1 cellular context compared by ENCODE assay signal in genomic region chr20:51306521-51307358, GRCh38.
TF ChIP-seq lines count a peak whose summit lies in the region.

No MANE protein-coding gene starts in this region.

TF ChIP-seq in HepG2, 621 proteins besides CTCF, POLR2A, EP300 and RAD21 (continued from another document and continues in another):
- peak; percentile 56 for TF ChIP-seq ZNF574 (CRISPR knock-in tag; IDR thresholded peaks at IDR 0.05)
- peak; percentile 67; the same call in 1 of the 2 replicates for TF ChIP-seq ZNF768 (CRISPR knock-in tag; IDR thresholded peaks at IDR 0.05)
- TF ChIP-seq TMF1 (CRISPR knock-in tag; IDR thresholded peaks at IDR 0.05; ENCODE audit: low read depth), result no peak
- TF ChIP-seq GTF3A (CRISPR knock-in tag; conservative IDR thresholded peaks at IDR 0.05), result no peak
- no peak for TF ChIP-seq ARNT (IDR thresholded peaks at IDR 0.05)
- no peak for TF ChIP-seq ZNF704 (CRISPR knock-in tag; IDR thresholded peaks at IDR 0.05; ENCODE audit: borderline replicate concordance)
- TF ChIP-seq YY1 (IDR thresholded peaks at IDR 0.05; ENCODE audit: insufficient read depth, insufficient replicate concordance, low read depth, low read length), result peak; percentile 52
- TF ChIP-seq RAD51 (IDR thresholded peaks at IDR 0.05; ENCODE audit: borderline replicate concordance), result no peak
- no peak for TF ChIP-seq ZFP1 (CRISPR knock-in tag; IDR thresholded peaks at IDR 0.05)
- peak; percentile 81; the same call in 1 of the 2 replicates for TF ChIP-seq SMC3 (IDR thresholded peaks at IDR 0.05; ENCODE audit: low read length)
- no peak for TF ChIP-seq ZMYM4 (CRISPR knock-in tag; IDR thresholded peaks at IDR 0.05)
- no peak for TF ChIP-seq STAT5B (CRISPR knock-in tag; IDR thresholded peaks at IDR 0.05)
- no peak for TF ChIP-seq SUZ12 (IDR thresholded peaks at IDR 0.05; ENCODE audit: low read depth, low read length)
- TF ChIP-seq ZNF33B (CRISPR knock-in tag; IDR thresholded peaks at IDR 0.05), result 0 out of 2 replicates have a peak, but pooled peaks have one; percentile 51
- TF ChIP-seq CEBPB (IDR thresholded peaks at IDR 0.05; ENCODE audit: borderline replicate concordance, low read depth, low read length), result no peak
- TF ChIP-seq ZMAT3 (CRISPR knock-in tag; conservative IDR thresholded peaks at IDR 0.05), result no peak
- TF ChIP-seq JUND (CRISPR knock-in tag; IDR thresholded peaks at IDR 0.05), result no peak
- TF ChIP-seq FOXA1 (IDR thresholded peaks at IDR 0.05), result no peak
- 0 out of 2 replicates have a peak, but pooled peaks have one; percentile 18 for TF ChIP-seq FOXA1 (CRISPR knock-in tag; IDR thresholded peaks at IDR 0.05)
- no peak for TF ChIP-seq MLLT10 (CRISPR knock-in tag; IDR thresholded peaks at IDR 0.05)
- no peak for TF ChIP-seq ZNF256 (CRISPR knock-in tag; conservative IDR thresholded peaks at IDR 0.05)
- TF ChIP-seq ZSCAN5A (CRISPR knock-in tag; IDR thresholded peaks at IDR 0.05; ENCODE audit: borderline replicate concordance), result no peak
- TF ChIP-seq SKI (IDR thresholded peaks at IDR 0.05; ENCODE audit: partially characterized antibody), result no peak
- TF ChIP-seq NCOA1 (CRISPR knock-in tag; IDR thresholded peaks at IDR 0.05), result no peak
- no peak for TF ChIP-seq PRDM4 (CRISPR knock-in tag; IDR thresholded peaks at IDR 0.05; ENCODE audit: borderline replicate concordance)
- TF ChIP-seq RORA (CRISPR knock-in tag; IDR thresholded peaks at IDR 0.05), result no peak
- no peak for TF ChIP-seq SRF (IDR thresholded peaks at IDR 0.05; ENCODE audit: low read depth, low read length)
- TF ChIP-seq MYNN (CRISPR knock-in tag; IDR thresholded peaks at IDR 0.05; ENCODE audit: low read depth), result peak; percentile 89; the same call in 1 of the 2 replicates
- TF ChIP-seq ISL2 (CRISPR knock-in tag; IDR thresholded peaks at IDR 0.05), result no peak
- TF ChIP-seq MTA3 (CRISPR knock-in tag; IDR thresholded peaks at IDR 0.05), result no peak
- peak; percentile 96; the same call in 1 of the 2 replicates for TF ChIP-seq ZNF619 (CRISPR knock-in tag; IDR thresholded peaks at IDR 0.05)
- TF ChIP-seq CBX5 (CRISPR knock-in tag; IDR thresholded peaks at IDR 0.05; ENCODE audit: borderline replicate concordance), result peak; percentile 86
- no peak for TF ChIP-seq ZNF142 (CRISPR knock-in tag; IDR thresholded peaks at IDR 0.05)
- TF ChIP-seq ZSCAN12 (CRISPR knock-in tag; IDR thresholded peaks at IDR 0.05), result no peak
- TF ChIP-seq KDM2A (CRISPR knock-in tag; IDR thresholded peaks at IDR 0.05; ENCODE audit: borderline replicate concordance, low read depth), result peak; percentile 95
- no peak for TF ChIP-seq ZNF383 (CRISPR knock-in tag; IDR thresholded peaks at IDR 0.05; ENCODE audit: borderline replicate concordance)
- no peak for TF ChIP-seq ZNF570 (CRISPR knock-in tag; IDR thresholded peaks at IDR 0.05; ENCODE audit: borderline replicate concordance)
- peak; percentile 83 for TF ChIP-seq BCL3 (CRISPR knock-in tag; IDR thresholded peaks at IDR 0.05)
- TF ChIP-seq ZBTB2 (CRISPR knock-in tag; IDR thresholded peaks at IDR 0.05; ENCODE audit: low read depth), result no peak
- TF ChIP-seq SIX1 (CRISPR knock-in tag; IDR thresholded peaks at IDR 0.05; ENCODE audit: borderline replicate concordance), result no peak
- TF ChIP-seq FIP1L1 (IDR thresholded peaks at IDR 0.05; ENCODE audit: borderline replicate concordance, insufficient read depth, low read depth, low read length), result no peak
- TF ChIP-seq ZNF776 (CRISPR knock-in tag; IDR thresholded peaks at IDR 0.05), result no peak
- no peak for TF ChIP-seq EHMT2 (IDR thresholded peaks at IDR 0.05; ENCODE audit: borderline replicate concordance, low read depth, low read length)
- TF ChIP-seq TEAD2 (CRISPR knock-in tag; IDR thresholded peaks at IDR 0.05), result no peak
- no peak for TF ChIP-seq HNF1A (IDR thresholded peaks at IDR 0.05; ENCODE audit: low read depth)
- TF ChIP-seq HNF1A (CRISPR knock-in tag; IDR thresholded peaks at IDR 0.05; ENCODE audit: borderline replicate concordance), result no peak
